In genomic region chr12:113467514-113468364, GRCh38 we compare ENCODE assay signal across 9 cellular contexts. TPM values are rescaled to one million over a fixed set of nuclear protein-coding genes. Genes with fewer than 3 reads are reported as not detected.
DNase-seq lines count a peak whose midpoint lies in the region; ATAC-seq and TF ChIP-seq lines count a peak whose summit lies in the region.
"Had no signal": no experiment of that assay in that cellular context is flagged by ENCODE, and none has a peak within 500 bp of the region (broad histone marks: within the 10 kb centered on the region; RNA-seq: fewer than 3 reads in every experiment).

No MANE protein-coding gene starts in this region.

- H3K4me3 ChIP-seq in PC-3 (ENCODE audit: low read length) (peak overlapping the region; percentile 65), skeletal muscle cell (ENCODE audit: low read depth, low read length) (peak overlapping the region; percentile 33)
- H3K4me3 ChIP-seq: SJSA1 had no signal

- in situ Hi-C loops in GM13976 (cut with MboI; ENCODE audit: low sequenced_read_pairs, unreplicated experiment) = loop anchor here (25.0 kb wide), 2 partner anchors 445 to 945 kb away; partner anchors contain the start of gene TBX5

- H3F3A ChIP-seq in PC-3 (ENCODE audit: low read length, unreplicated experiment) = no peaks in the 10 kb centered on the region

- no peaks in the 10 kb centered on the region for H3K9me3 Mint-ChIP-seq in activated CD8-positive, alpha-beta T cell treated with anti-CD3 and anti-CD28 coated beads, Interleukin-2, amount 10 ng/mL, durations not matched to agents 7 days and 5 days (ENCODE audit: insufficient read depth)

- peaks cover 8% of the 10 kb centered on the region for H3K36me3 Mint-ChIP-seq in activated CD8-positive, alpha-beta T cell treated with anti-CD3 and anti-CD28 coated beads, Interleukin-2, amount 10 ng/mL, durations not matched to agents 7 days and 5 days (ENCODE audit: low read depth)

- no peak for TF ChIP-seq CTCF in GM13976 (IDR thresholded peaks at IDR 0.05; ENCODE audit: borderline replicate concordance, control extremely low read depth, extremely low read depth, insufficient read depth, missing control alignments)
- TF ChIP-seq CTCF in PC-3 (conservative IDR thresholded peaks at IDR 0.05; ENCODE audit: low read depth, low read length) = no peak
- TF ChIP-seq CTCF in foreskin keratinocyte (conservative IDR thresholded peaks at IDR 0.05) = no peak

- H2AFZ ChIP-seq in PC-3 (ENCODE audit: low read length) = peak overlapping the region; percentile 63

- no peak overlapping the region for H3K27ac Mint-ChIP-seq in activated CD8-positive, alpha-beta T cell treated with anti-CD3 and anti-CD28 coated beads, Interleukin-2, amount 10 ng/mL, durations not matched to agents 7 days and 5 days

- H4K20me1 ChIP-seq in PC-3 (ENCODE audit: low read length) = no peaks in the 10 kb centered on the region

- peak overlapping the region; percentile 86 for H3K4me2 ChIP-seq in PC-3 (ENCODE audit: low read length)

- peaks cover 23% of the 10 kb centered on the region for H3K4me1 Mint-ChIP-seq in activated CD8-positive, alpha-beta T cell treated with anti-CD3 and anti-CD28 coated beads, Interleukin-2, amount 10 ng/mL, durations not matched to agents 7 days and 5 days (ENCODE audit: low read depth)

- H3K9me3 ChIP-seq in PC-3 (ENCODE audit: low read length) = no peaks in the 10 kb centered on the region

- intact Hi-C loops in PC-3 (cut with micrococcal nuclease) = loop anchor here (10.0 kb wide), 1 partner anchor 317 kb away; no protein-coding TSS in a partner anchor

- H3K9ac ChIP-seq in PC-3 (ENCODE audit: low read length) = 0 out of 2 replicates have a peak overlapping the region, but pooled peaks have one; percentile 23

- H3K4me1 ChIP-seq in PC-3 (ENCODE audit: insufficient read depth, low read length) (peaks cover 8% of the 10 kb centered on the region; the same call in 1 of the 2 replicates), foreskin keratinocyte (no peaks in the 10 kb centered on the region)

- H3K36me3 ChIP-seq in PC-3 (ENCODE audit: low read depth, low read length) = no peaks in the 10 kb centered on the region
- H3K36me3 ChIP-seq: SJSA1 had no signal

- ATAC-seq in PC-3 (no peak), foreskin keratinocyte (peak; percentile 64), HG03432 (IDR thresholded peaks at IDR 0.05; ENCODE audit: unreplicated experiment) (no peak)
- ATAC-seq in activated CD8-positive, alpha-beta T cell treated with anti-CD3 and anti-CD28 coated beads, Interleukin-2, amount 10 ng/mL, durations not matched to agents 7 days and 5 days = no peak

- H3K27me3 Mint-ChIP-seq in activated CD8-positive, alpha-beta T cell treated with anti-CD3 and anti-CD28 coated beads, Interleukin-2, amount 10 ng/mL, durations not matched to agents 7 days and 5 days (ENCODE audit: low read depth) = peaks cover 78% of the 10 kb centered on the region

- CTCF ChIA-PET in PC-3 (lab: Charles Lee) = no interaction called here
- CTCF ChIA-PET in activated CD8-positive, alpha-beta T cell treated with anti-CD3 and anti-CD28 coated beads, Interleukin-2, amount 10 ng/mL, durations not matched to agents 7 days and 5 days (lab: Charles Lee) = interaction anchor here (0.6 kb wide), 1 partner anchor 270 kb away, joined by 3 read pairs; no protein-coding TSS in a partner anchor

- no peak overlapping the region for H3K4me3 Mint-ChIP-seq in activated CD8-positive, alpha-beta T cell treated with anti-CD3 and anti-CD28 coated beads, Interleukin-2, amount 10 ng/mL, durations not matched to agents 7 days and 5 days

- BruUV-seq in PC-3 (replicated peaks; lab: Mats Ljungman, UMichigan) = no TSS peak

- H3K27ac ChIP-seq in PC-3 (ENCODE audit: low read length) (no peak overlapping the region), foreskin keratinocyte (peak overlapping the region; percentile 35)
- H3K27ac ChIP-seq: SJSA1 had no signal

- no peaks in the 10 kb centered on the region for H3K9me2 ChIP-seq in PC-3 (replicated peaks; ENCODE audit: low read length)

- H3K27me3 ChIP-seq in PC-3 (ENCODE audit: low read length) = peaks cover 100% of the 10 kb centered on the region
- peaks cover 100% of the 10 kb centered on the region for H3K27me3 ChIP-seq in foreskin keratinocyte

- POLR2A ChIA-PET in PC-3 (lab: Charles Lee; ENCODE audit: unreplicated experiment) = no interaction called here
- POLR2A ChIA-PET in activated CD8-positive, alpha-beta T cell treated with anti-CD3 and anti-CD28 coated beads, Interleukin-2, amount 10 ng/mL, durations not matched to agents 7 days and 5 days (lab: Charles Lee) = no interaction called here

- DNase-seq in GM13976 (ENCODE audit: low spot score) (peak; percentile 33), PC-3 (peak; percentile 37), foreskin keratinocyte (peak in 1 of 2 donors; percentile 46), skeletal muscle cell (ENCODE audit: low read depth) (no peak), NAMALWA (ENCODE audit: low spot score) (no peak), dermis blood vessel endothelial cell (no peak)
- no peak for DNase-seq in activated CD8-positive, alpha-beta T cell treated with anti-CD3 and anti-CD28 coated beads, Interleukin-2, amount 10 ng/mL, durations not matched to agents 7 days and 5 days

- no peaks in the 10 kb centered on the region for H3K79me2 ChIP-seq in PC-3 (ENCODE audit: low read length)

RNA-seq across cellular contexts. Expression of gene LHX5, which starts 3.9 kb away (rescaled TPM):
- total RNA-seq in PC-3 (2014; rRNA removed) (0.23 and 0.26 TPM in 2 replicates), foreskin keratinocyte (0.11 and 0.24 TPM in 2 replicates), dermis blood vessel endothelial cell (0.05 TPM in 1 of 2 replicates, not detected in the other)
- 0.10 and 0.31 TPM in 2 replicates for polyA plus RNA-seq in foreskin keratinocyte
- total RNA-seq in activated CD8-positive, alpha-beta T cell treated with anti-CD3 and anti-CD28 coated beads, Interleukin-2, amount 10 ng/mL, durations not matched to agents 7 days and 5 days = not detected
- total RNA-seq: SJSA1 had no signal

RNA-seq across cellular contexts. Expression of gene SDSL, which starts 45.6 kb away (rescaled TPM):
- total RNA-seq in PC-3 (2014; rRNA removed) (14.0 and 19.9 TPM in 2 replicates), foreskin keratinocyte (1.2 and 3.4 TPM in 2 replicates), dermis blood vessel endothelial cell (2.4 and 3.3 TPM in 2 replicates)
- polyA plus RNA-seq in foreskin keratinocyte = 1.9 and 6.2 TPM in 2 replicates
- under 1 TPM; 0.37 to 0.39 TPM for total RNA-seq in activated CD8-positive, alpha-beta T cell treated with anti-CD3 and anti-CD28 coated beads, Interleukin-2, amount 10 ng/mL, durations not matched to agents 7 days and 5 days

Comparison
In these comparisons a context has a peak if more than half of its experiments do, and no peak if none do; other contexts are left out.
1. DNase-seq: peak in GM13976 (single experiment) and PC-3 (single experiment); none in skeletal muscle cell (single experiment), NAMALWA (single experiment), dermis blood vessel endothelial cell (single experiment) and activated CD8-positive, alpha-beta T cell treated with anti-CD3 and anti-CD28 coated beads, Interleukin-2, amount 10 ng/mL, durations not matched to agents 7 days and 5 days (single experiment).